Comparison of ENCODE assay signal across 13 cellular contexts in the genomic region with DNA sequence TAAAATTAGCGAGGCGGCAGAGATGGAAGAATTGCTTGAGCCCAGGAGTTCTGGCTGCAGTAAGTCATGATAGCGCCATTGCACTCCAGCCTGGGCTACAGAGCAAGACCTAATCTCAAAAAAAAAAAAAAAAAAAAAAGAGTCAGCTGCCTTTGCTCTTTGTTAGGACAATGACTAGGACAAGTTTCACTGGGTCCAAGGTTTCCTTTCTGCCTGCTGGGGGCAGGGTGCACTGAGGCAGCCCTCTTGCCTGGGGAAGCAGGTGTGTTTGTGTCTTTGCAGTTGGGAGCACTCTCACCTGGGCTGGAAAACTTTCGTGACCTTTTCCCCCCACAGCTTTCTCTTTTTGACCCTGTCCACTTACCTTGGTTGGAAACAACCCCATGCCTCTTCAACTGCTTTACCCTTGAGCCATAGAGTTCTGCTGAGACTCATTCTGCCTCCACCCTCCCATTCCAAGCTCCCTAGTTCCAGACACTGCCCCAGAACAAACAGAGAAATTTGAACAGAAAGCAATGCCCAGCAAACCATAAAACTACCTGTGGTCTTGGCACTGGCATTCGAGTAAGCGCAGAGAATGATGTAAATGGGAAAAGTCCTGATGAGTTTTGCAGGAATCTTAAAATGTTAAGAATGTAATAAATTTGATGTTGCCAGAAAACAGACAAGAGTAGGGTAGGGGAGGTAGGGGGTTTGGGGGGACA. TPM values are rescaled to one million over a fixed set of nuclear protein-coding genes. Genes with fewer than 3 reads are reported as not detected.
DNase-seq lines count a peak whose midpoint lies in the region; TF ChIP-seq lines count a peak whose summit lies in the region.
"Had no signal": no experiment of that assay in that cellular context is flagged by ENCODE, and none has a peak within 500 bp of the region (broad histone marks: within the 10 kb centered on the region; RNA-seq: fewer than 3 reads in every experiment).

No MANE protein-coding gene starts in this region.

- H4K8ac ChIP-seq in neuronal stem cell (ENCODE audit: low read depth, low read length): no peak overlapping the region

- TF ChIP-seq CTCF in Peyer's patch (IDR thresholded peaks at IDR 0.05): no peak

- TF ChIP-seq POLR2A in Peyer's patch (IDR thresholded peaks at IDR 0.05): no peak

- H2AFZ ChIP-seq in neuronal stem cell (ENCODE audit: low read length): no peak overlapping the region

- H3K27me3 ChIP-seq in Peyer's patch (no peaks in the 10 kb centered on the region), neuronal stem cell (ENCODE audit: control insufficient read depth in 3 of 3, insufficient read depth in 3 of 3, low read depth in 1 of 3, low read length in 3 of 3) (peaks cover 0 to 2% (median 0%) of the 10 kb centered on the region in 3 experiments)
- H3K27me3 ChIP-seq: BLaER1 treated with 17β-estradiol and CSF1 and Interleukin-3, amounts not matched to agents 10 nM and 100 nM; SJSA1 had no signal

- H2BK15ac ChIP-seq in neuronal stem cell (ENCODE audit: low read length): no peak overlapping the region

- WGBS in neuronal stem cell (ENCODE audit: extremely low coverage in 2 of 2, insufficient read length in 2 of 2, insufficient replicate concordance in 1 of 2), 2 donors: no CpG with 5 or more reads among the region's 6 CpGs

- no peak overlapping the region for H2BK5ac ChIP-seq in neuronal stem cell (ENCODE audit: low read length)

- H3K4me1 ChIP-seq in Peyer's patch: no peaks in the 10 kb centered on the region
- peaks cover 0 to 1% of the 10 kb centered on the region in 2 donors for H3K4me1 ChIP-seq in neuronal stem cell (ENCODE audit: control insufficient read depth in 2 of 2, insufficient read depth in 1 of 2, low read depth in 1 of 2, low read length in 2 of 2)

- H2AK5ac ChIP-seq in neuronal stem cell (ENCODE audit: low read depth, low read length): no peak overlapping the region

- in situ Hi-C loops in Caki2 (cut with HindIII; ENCODE audit: low pct_unique_long_range_greater_than_20kb, low sequenced_read_pairs): no loop called here

- no peak overlapping the region for H3K9ac ChIP-seq in neuronal stem cell (ENCODE audit: low read depth, low read length, poor library complexity)
- H3K9ac ChIP-seq: BLaER1 treated with 17β-estradiol and CSF1 and Interleukin-3, amounts not matched to agents 10 nM and 100 nM had no signal

- no peak overlapping the region for H3K23ac ChIP-seq in neuronal stem cell (ENCODE audit: low read depth, low read length, poor library complexity)

- H3K9me3 ChIP-seq in Peyer's patch (no peaks in the 10 kb centered on the region), neuronal stem cell (replicated peaks in 1 of 2; ENCODE audit: control insufficient read depth in 2 of 2, insufficient read depth in 1 of 2, low read depth in 1 of 2, low read length in 2 of 2) (no peaks in the 10 kb centered on the region)

- no peak overlapping the region for H3K4me2 ChIP-seq in neuronal stem cell (ENCODE audit: insufficient read depth, low read length, poor library complexity, severe bottlenecking)
- H3K4me2 ChIP-seq: BLaER1 treated with 17β-estradiol and CSF1 and Interleukin-3, amounts not matched to agents 10 nM and 100 nM had no signal

- peak overlapping the region; percentile 71 for H3K18ac ChIP-seq in neuronal stem cell (ENCODE audit: low read length)

- H4K91ac ChIP-seq in neuronal stem cell (ENCODE audit: low read depth, low read length, poor library complexity): no peak overlapping the region

- H3K36me3 ChIP-seq in Peyer's patch (no peaks in the 10 kb centered on the region), neuronal stem cell (replicated peaks in 1 of 2; ENCODE audit: control insufficient read depth in 2 of 2, insufficient read depth in 2 of 2, low read length in 2 of 2) (no peaks in the 10 kb centered on the region)
- H3K36me3 ChIP-seq: BLaER1 treated with 17β-estradiol and CSF1 and Interleukin-3, amounts not matched to agents 10 nM and 100 nM; SJSA1 had no signal

- H2BK120ac ChIP-seq in neuronal stem cell (ENCODE audit: low read depth, low read length): no peak overlapping the region

- H3K4ac ChIP-seq in neuronal stem cell (ENCODE audit: low read length): no peak overlapping the region

- H3K27ac ChIP-seq in Peyer's patch (no peak overlapping the region), neuronal stem cell (replicated peaks; ENCODE audit: low read length) (no peak overlapping the region)
- H3K27ac ChIP-seq: BLaER1 treated with 17β-estradiol and CSF1 and Interleukin-3, amounts not matched to agents 10 nM and 100 nM; RWPE1; SJSA1 had no signal

- no peaks in the 10 kb centered on the region for H3K79me1 ChIP-seq in neuronal stem cell (ENCODE audit: low read depth, low read length)

- no peak overlapping the region for H3K14ac ChIP-seq in neuronal stem cell (ENCODE audit: low read length)

- DNase-seq in Caki2 (ENCODE audit: low read depth) (peak; percentile 89), Peyer's patch (peak in 2 of 3 donors; percentile 51 to 63), glomerular visceral epithelial cell (ENCODE audit: extremely low spot score) (peak; percentile 68), neuronal stem cell (ENCODE audit: low spot score) (no peak), NCI-H1436 (lab: John Stamatoyannopoulos, UW) (no peak), NCI-H446 treated with DMSO at 0.1 percent for 48 hours (lab: John Stamatoyannopoulos, UW) (no peak), head of caudate nucleus (no peak)
- no peak for DNase-seq in stimulated activated CD4-positive, alpha-beta T cell treated with anti-CD3 and anti-CD28 coated beads, Interleukin-15, amount 100 ng/mL, for 24 hours
- DNase-seq: NCI-H1930; NK-92 treated with Interleukin-12 subunit alpha and Interleukin-12 subunit beta, amount 100 ng/mL, for 24 hours had no signal

- H3K4me3 ChIP-seq in Peyer's patch: no peak overlapping the region
- no peak overlapping the region for H3K4me3 ChIP-seq in neuronal stem cell (ENCODE audit: low read length in 2 of 2)
- H3K4me3 ChIP-seq: BLaER1 treated with 17β-estradiol and CSF1 and Interleukin-3, amounts not matched to agents 10 nM and 100 nM; SJSA1 had no signal

- no peak overlapping the region for H2BK12ac ChIP-seq in neuronal stem cell (ENCODE audit: low read length)

- intact Hi-C loops in head of caudate nucleus (cut with DNase I): no loop called here

RNA-seq across cellular contexts. Expression of gene MYO10, which starts 17.0 kb away (rescaled TPM):
- total RNA-seq in Caki2 (2014; rRNA removed; shearing (Covaris generic); ENCODE audit: low replicate concordance): 27.8 and 44.0 TPM in 2 replicates
- 100 to 1,000 TPM in 1 of 4 donors, 10 to 100 TPM in 3; 34.7 to 122 (median 71.2) TPM for total RNA-seq in Peyer's patch
- polyA plus RNA-seq in neuronal stem cell (2013, experiment 1 of 2): 54.4 TPM
- polyA plus RNA-seq in neuronal stem cell (2013, experiment 2 of 2): 55.6 TPM

Comparison
In these comparisons a context has a peak if more than half of its experiments do, and no peak if none do; other contexts are left out.
1. DNase-seq: peak in Caki2 (single experiment), Peyer's patch (2 of 3) and glomerular visceral epithelial cell (single experiment); none in neuronal stem cell (single experiment), NCI-H1436 (single experiment), NCI-H446 treated with DMSO at 0.1 percent for 48 hours (single experiment), head of caudate nucleus (0 of 42) and stimulated activated CD4-positive, alpha-beta T cell treated with anti-CD3 and anti-CD28 coated beads, Interleukin-15, amount 100 ng/mL, for 24 hours (single experiment).